Comparison of ENCODE assay signal across 24 cellular contexts in the genomic region with DNA sequence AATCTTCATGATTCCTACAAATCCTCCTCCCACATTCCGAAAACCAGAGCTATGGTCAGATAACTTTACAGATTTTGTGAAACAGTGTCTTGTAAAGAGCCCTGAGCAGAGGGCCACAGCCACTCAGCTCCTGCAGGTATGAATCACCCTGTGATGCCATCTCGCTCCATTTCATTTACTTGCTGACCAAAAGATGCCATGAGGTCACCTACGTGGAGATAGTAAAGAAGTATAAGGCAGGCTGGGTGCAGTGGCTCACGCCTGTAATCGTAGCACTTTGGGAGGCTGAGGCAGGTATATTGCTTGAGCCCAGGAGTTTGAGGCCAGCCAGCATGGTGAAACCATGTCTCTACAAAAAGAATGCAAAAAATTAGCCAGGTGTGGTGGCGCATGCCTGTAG. TPM values are rescaled to one million over a fixed set of nuclear protein-coding genes. Genes with fewer than 3 reads are reported as not detected.
A peak's percentile ranks its signal among the peaks of the same experiment; 100 is the strongest.
DNase-seq lines count a peak whose midpoint lies in the region; ATAC-seq lines count a peak whose summit lies in the region.
"Had no signal": no experiment of that assay in that cellular context is flagged by ENCODE, and none has a peak within 500 bp of the region (broad histone marks: within the 10 kb centered on the region; RNA-seq: fewer than 3 reads in every experiment).

No MANE protein-coding gene starts in this region.

- H3K4me1 ChIP-seq in CD4-positive, CD25-positive, alpha-beta regulatory T cell (ENCODE audit: control insufficient read depth, insufficient read depth, low read length, poor library complexity, severe bottlenecking), result peaks cover 38% of the 10 kb centered on the region
- peaks cover 32% of the 10 kb centered on the region for H3K4me1 ChIP-seq in CD8-positive, alpha-beta memory T cell (ENCODE audit: insufficient read depth, low read length)
- peaks cover 7 to 36% of the 10 kb centered on the region in 2 donors for H3K4me1 ChIP-seq in naive thymus-derived CD4-positive, alpha-beta T cell (ENCODE audit: control insufficient read depth in 2 of 2, insufficient read depth in 2 of 2, low read length in 2 of 2)
- H3K4me1 ChIP-seq: parathyroid adenoma, sigmoid colon had no signal

- intact Hi-C loops in naive thymus-derived CD4-positive, alpha-beta T cell (cut with micrococcal nuclease), result no loop called here

- peaks cover 0 to 2% (median 0%) of the 10 kb centered on the region in 7 donors for H3K9me3 Mint-ChIP-seq in CD4-positive, CD25-positive, alpha-beta regulatory T cell
- no peaks in the 10 kb centered on the region for H3K9me3 Mint-ChIP-seq in CD8-positive, alpha-beta memory T cell
- no peaks in the 10 kb centered on the region for H3K9me3 Mint-ChIP-seq in activated CD8-positive, alpha-beta T cell treated with anti-CD3 and anti-CD28 coated beads, Interleukin-2, amount 10 ng/mL, durations not matched to agents 7 days and 5 days (ENCODE audit: insufficient read depth)
- no peaks in the 10 kb centered on the region for H3K9me3 Mint-ChIP-seq in naive thymus-derived CD4-positive, alpha-beta T cell
- H3K9me3 Mint-ChIP-seq: T-helper 2 cell treated with Interferon-gamma antibody and Interleukin-4, amounts not matched to agents 5 μg/mL and 100 μg/mL, for 36 hours had no signal

- no peaks in the 10 kb centered on the region for H3K27me3 Mint-ChIP-seq in CD4-positive, CD25-positive, alpha-beta regulatory T cell
- no peaks in the 10 kb centered on the region for H3K27me3 Mint-ChIP-seq in CD8-positive, alpha-beta memory T cell
- no peaks in the 10 kb centered on the region for H3K27me3 Mint-ChIP-seq in activated CD8-positive, alpha-beta T cell treated with anti-CD3 and anti-CD28 coated beads, Interleukin-2, amount 10 ng/mL, durations not matched to agents 7 days and 5 days (ENCODE audit: low read depth)
- H3K27me3 Mint-ChIP-seq in naive thymus-derived CD4-positive, alpha-beta T cell, result no peaks in the 10 kb centered on the region
- H3K27me3 Mint-ChIP-seq: activated CD8-positive, alpha-beta memory T cell treated with anti-CD3 and anti-CD28 coated beads, Interleukin-2, amount 10 ng/mL, durations not matched to agents 7 days and 5 days had no signal

- H3K4me3 Mint-ChIP-seq in CD4-positive, CD25-positive, alpha-beta regulatory T cell, result no peak overlapping the region
- H3K4me3 Mint-ChIP-seq in CD8-positive, alpha-beta memory T cell, result no peak overlapping the region
- no peak overlapping the region for H3K4me3 Mint-ChIP-seq in activated CD8-positive, alpha-beta T cell treated with anti-CD3 and anti-CD28 coated beads, Interleukin-2, amount 10 ng/mL, durations not matched to agents 7 days and 5 days
- H3K4me3 Mint-ChIP-seq in naive thymus-derived CD4-positive, alpha-beta T cell, result no peak overlapping the region
- H3K4me3 Mint-ChIP-seq: activated CD8-positive, alpha-beta memory T cell treated with anti-CD3 and anti-CD28 coated beads, Interleukin-2, amount 10 ng/mL, durations not matched to agents 7 days and 5 days; T-helper 2 cell treated with Interferon-gamma antibody and Interleukin-4, amounts not matched to agents 5 μg/mL and 100 μg/mL, for 36 hours had no signal

- CTCF ChIA-PET in CD8-positive, alpha-beta memory T cell (lab: Charles Lee), result interaction anchor here (0.6 to 1.2 kb wide), 2 partner anchors 8 to 86 kb away, joined by 3 read pairs; no protein-coding TSS in a partner anchor
- CTCF ChIA-PET in activated CD8-positive, alpha-beta T cell treated with anti-CD3 and anti-CD28 coated beads, Interleukin-2, amount 10 ng/mL, durations not matched to agents 7 days and 5 days (lab: Charles Lee), result interaction anchor here (1.1 to 6.0 kb wide), 6 partner anchors 10 to 99 kb away, joined by 3 to 31 read pairs (median 8); no protein-coding TSS in a partner anchor
- CTCF ChIA-PET in naive thymus-derived CD4-positive, alpha-beta T cell (lab: Charles Lee), result interaction anchor here (1.0 to 1.9 kb wide), 2 partner anchors 16 to 99 kb away, joined by 3 to 5 read pairs; no protein-coding TSS in a partner anchor

- POLR2A ChIA-PET in CD8-positive, alpha-beta memory T cell (lab: Charles Lee), result interaction anchor here (0.9 kb wide), 1 partner anchor 10 kb away, joined by 4 read pairs; no protein-coding TSS in a partner anchor
- POLR2A ChIA-PET in activated CD8-positive, alpha-beta T cell treated with anti-CD3 and anti-CD28 coated beads, Interleukin-2, amount 10 ng/mL, durations not matched to agents 7 days and 5 days (lab: Charles Lee), result interaction anchor here (1.0 to 1.5 kb wide), 2 partner anchors 17 to 31 kb away, joined by 3 to 4 read pairs; no protein-coding TSS in a partner anchor
- POLR2A ChIA-PET in naive thymus-derived CD4-positive, alpha-beta T cell (lab: Charles Lee), result interaction anchor here (0.5 to 2.3 kb wide), 10 partner anchors 10 to 90 kb away, joined by 3 to 8 read pairs (median 5); no protein-coding TSS in a partner anchor

- H3K27ac ChIP-seq in CD4-positive, CD25-positive, alpha-beta regulatory T cell (ENCODE audit: insufficient read depth, low read length, poor library complexity, severe bottlenecking), result peak overlapping the region; percentile 30
- H3K27ac ChIP-seq in CD8-positive, alpha-beta memory T cell (ENCODE audit: low read depth, low read length), result no peak overlapping the region
- peak overlapping the region; percentile 3 for H3K27ac ChIP-seq in naive thymus-derived CD4-positive, alpha-beta T cell (ENCODE audit: low read depth, low read length)
- H3K27ac ChIP-seq: ascending aorta, esophagus squamous epithelium, gastroesophageal sphincter, parathyroid adenoma, sigmoid colon, SK-N-MC, thyroid gland had no signal

- peak overlapping the region; percentile 79 to 93 (median 91) for H3K27ac Mint-ChIP-seq in CD4-positive, CD25-positive, alpha-beta regulatory T cell
- peak overlapping the region; percentile 6 to 93 (median 50) for H3K27ac Mint-ChIP-seq in CD8-positive, alpha-beta memory T cell
- peak overlapping the region; percentile 50 for H3K27ac Mint-ChIP-seq in activated CD8-positive, alpha-beta T cell treated with anti-CD3 and anti-CD28 coated beads, Interleukin-2, amount 10 ng/mL, durations not matched to agents 7 days and 5 days
- H3K27ac Mint-ChIP-seq in naive thymus-derived CD4-positive, alpha-beta T cell, result peak overlapping the region in 8 of 9 donors; percentile 62 to 82 (median 76)
- H3K27ac Mint-ChIP-seq: activated CD8-positive, alpha-beta memory T cell treated with anti-CD3 and anti-CD28 coated beads, Interleukin-2, amount 10 ng/mL, durations not matched to agents 7 days and 5 days; T-helper 2 cell treated with Interferon-gamma antibody and Interleukin-4, amounts not matched to agents 5 μg/mL and 100 μg/mL, for 36 hours had no signal

- DNase-seq in CD4-positive, CD25-positive, alpha-beta regulatory T cell, result no peak
- DNase-seq in CD8-positive, alpha-beta memory T cell, result no peak
- no peak for DNase-seq in activated CD8-positive, alpha-beta T cell treated with anti-CD3 and anti-CD28 coated beads, Interleukin-2, amount 10 ng/mL, durations not matched to agents 7 days and 5 days
- no peak for DNase-seq in naive thymus-derived CD4-positive, alpha-beta T cell
- no peak for DNase-seq in cerebellar cortex (ENCODE audit: low spot score)
- DNase-seq: activated CD8-positive, alpha-beta memory T cell treated with anti-CD3 and anti-CD28 coated beads, Interleukin-2, amount 10 ng/mL, durations not matched to agents 7 days and 5 days; activated gamma-delta T cell; central memory CD4-positive, alpha-beta T cell; DMS79 treated with DMSO at 0.1 percent for 48 hours; esophagus squamous epithelium; HCEC 1CT; kidney glomerular epithelial cell; mammary epithelial cell; NCI-H2081 treated with DMSO at 0.1 percent for 48 hours; NCI-H510A treated with DMSO at 0.1 percent for 48 hours; sigmoid colon; thyroid gland had no signal

- H3K27me3 ChIP-seq in CD4-positive, CD25-positive, alpha-beta regulatory T cell (ENCODE audit: control insufficient read depth, insufficient read depth, low read length), result no peaks in the 10 kb centered on the region
- no peaks in the 10 kb centered on the region for H3K27me3 ChIP-seq in CD8-positive, alpha-beta memory T cell (ENCODE audit: insufficient read depth, low read length, poor library complexity, severe bottlenecking)
- H3K27me3 ChIP-seq in naive thymus-derived CD4-positive, alpha-beta T cell (ENCODE audit: control insufficient read depth in 2 of 2, insufficient read depth in 2 of 2, low read length in 2 of 2), result no peaks in the 10 kb centered on the region
- H3K27me3 ChIP-seq: ascending aorta, esophagus squamous epithelium, gastroesophageal sphincter, sigmoid colon, thyroid gland had no signal

- no peaks in the 10 kb centered on the region for H3K9me3 ChIP-seq in CD4-positive, CD25-positive, alpha-beta regulatory T cell (ENCODE audit: control insufficient read depth in 2 of 2, low read length in 2 of 2)
- H3K9me3 ChIP-seq in CD8-positive, alpha-beta memory T cell (ENCODE audit: low read length), result no peaks in the 10 kb centered on the region
- H3K9me3 ChIP-seq in naive thymus-derived CD4-positive, alpha-beta T cell (ENCODE audit: control insufficient read depth in 2 of 3, low read length in 3 of 3), result no peaks in the 10 kb centered on the region
- H3K9me3 ChIP-seq: ascending aorta, esophagus squamous epithelium, gastroesophageal sphincter, sigmoid colon, thyroid gland had no signal

- peaks cover 64% of the 10 kb centered on the region for H3K36me3 Mint-ChIP-seq in CD4-positive, CD25-positive, alpha-beta regulatory T cell
- H3K36me3 Mint-ChIP-seq in CD8-positive, alpha-beta memory T cell, result peaks cover 5 to 84% (median 41%) of the 10 kb centered on the region in 3 donors
- H3K36me3 Mint-ChIP-seq in activated CD8-positive, alpha-beta T cell treated with anti-CD3 and anti-CD28 coated beads, Interleukin-2, amount 10 ng/mL, durations not matched to agents 7 days and 5 days (ENCODE audit: low read depth), result peaks cover 71% of the 10 kb centered on the region
- H3K36me3 Mint-ChIP-seq in naive thymus-derived CD4-positive, alpha-beta T cell, result peaks cover 22 to 71% (median 50%) of the 10 kb centered on the region in 5 donors

- peaks cover 81% of the 10 kb centered on the region for H3K36me3 ChIP-seq in CD4-positive, CD25-positive, alpha-beta regulatory T cell (ENCODE audit: control insufficient read depth, insufficient read depth, low read length)
- H3K36me3 ChIP-seq in CD8-positive, alpha-beta memory T cell (ENCODE audit: insufficient read depth, low read length), result peaks cover 66% of the 10 kb centered on the region
- H3K36me3 ChIP-seq in naive thymus-derived CD4-positive, alpha-beta T cell (ENCODE audit: control insufficient read depth in 2 of 3, insufficient read depth in 3 of 3, low read length in 3 of 3), result peaks cover 44 to 75% (median 63%) of the 10 kb centered on the region in 3 experiments

- H3K4me1 Mint-ChIP-seq in CD4-positive, CD25-positive, alpha-beta regulatory T cell, result peaks cover 42 to 81% (median 60%) of the 10 kb centered on the region in 4 donors
- peaks cover 64 to 85% (median 83%) of the 10 kb centered on the region in 3 donors for H3K4me1 Mint-ChIP-seq in CD8-positive, alpha-beta memory T cell
- H3K4me1 Mint-ChIP-seq in activated CD8-positive, alpha-beta T cell treated with anti-CD3 and anti-CD28 coated beads, Interleukin-2, amount 10 ng/mL, durations not matched to agents 7 days and 5 days (ENCODE audit: low read depth), result peaks cover 31% of the 10 kb centered on the region
- peaks cover 43 to 91% (median 78%) of the 10 kb centered on the region in 7 donors for H3K4me1 Mint-ChIP-seq in naive thymus-derived CD4-positive, alpha-beta T cell

- no peak for ATAC-seq in CD4-positive, CD25-positive, alpha-beta regulatory T cell (ENCODE audit: low read depth in 2 of 2)
- no peak for ATAC-seq in activated CD8-positive, alpha-beta T cell treated with anti-CD3 and anti-CD28 coated beads, Interleukin-2, amount 10 ng/mL, durations not matched to agents 7 days and 5 days
- ATAC-seq in naive thymus-derived CD4-positive, alpha-beta T cell, result no peak
- no peak for ATAC-seq in HG03460 (IDR thresholded peaks at IDR 0.05; ENCODE audit: unreplicated experiment)
- ATAC-seq in HG02981 (IDR thresholded peaks at IDR 0.05; ENCODE audit: unreplicated experiment), result no peak
- ATAC-seq: activated CD8-positive, alpha-beta memory T cell treated with anti-CD3 and anti-CD28 coated beads, Interleukin-2, amount 10 ng/mL, durations not matched to agents 7 days and 5 days; gastroesophageal sphincter had no signal

- no peak overlapping the region for H3K4me3 ChIP-seq in CD4-positive, CD25-positive, alpha-beta regulatory T cell (ENCODE audit: low read depth, low read length)
- no peak overlapping the region for H3K4me3 ChIP-seq in CD8-positive, alpha-beta memory T cell (ENCODE audit: low read length)
- no peak overlapping the region for H3K4me3 ChIP-seq in naive thymus-derived CD4-positive, alpha-beta T cell (ENCODE audit: low read length)
- H3K4me3 ChIP-seq: ascending aorta, esophagus squamous epithelium, gastroesophageal sphincter, sigmoid colon, SK-N-MC, thyroid gland had no signal

RNA-seq across cellular contexts. Expression of gene STK4, which starts 30.9 kb away (rescaled TPM):
- total RNA-seq in CD4-positive, CD25-positive, alpha-beta regulatory T cell, result 375 TPM
- polyA plus RNA-seq in CD4-positive, CD25-positive, alpha-beta regulatory T cell, result 100 to 1,000 TPM; 211 to 254 (median 227) TPM
- total RNA-seq in CD8-positive, alpha-beta memory T cell, result 100 to 1,000 TPM; 200 to 210 TPM
- polyA plus RNA-seq in CD8-positive, alpha-beta memory T cell, result 192 TPM
- total RNA-seq in activated CD8-positive, alpha-beta T cell treated with anti-CD3 and anti-CD28 coated beads, Interleukin-2, amount 10 ng/mL, durations not matched to agents 7 days and 5 days, result 100 to 1,000 TPM; 159 to 164 TPM
- 100 to 1,000 TPM; 207 to 383 (median 267) TPM for total RNA-seq in naive thymus-derived CD4-positive, alpha-beta T cell
- polyA plus RNA-seq in naive thymus-derived CD4-positive, alpha-beta T cell, result 100 to 1,000 TPM; 175 to 241 TPM

RNA-seq across cellular contexts. Expression of gene TOMM34, which starts 37.0 kb away (rescaled TPM):
- total RNA-seq in CD4-positive, CD25-positive, alpha-beta regulatory T cell, result 10.7 TPM
- polyA plus RNA-seq in CD4-positive, CD25-positive, alpha-beta regulatory T cell, result 10 to 100 TPM; 13.8 to 24.2 (median 23.0) TPM
- 10 to 100 TPM; 75.4 to 76.8 TPM for total RNA-seq in CD8-positive, alpha-beta memory T cell
- 21.0 TPM for polyA plus RNA-seq in CD8-positive, alpha-beta memory T cell
- 10 to 100 TPM; 20.2 to 20.3 TPM for total RNA-seq in activated CD8-positive, alpha-beta T cell treated with anti-CD3 and anti-CD28 coated beads, Interleukin-2, amount 10 ng/mL, durations not matched to agents 7 days and 5 days
- total RNA-seq in naive thymus-derived CD4-positive, alpha-beta T cell, result 10 to 100 TPM in 1 of 5 experiments, 1 to 10 TPM in 4; 7.0 to 22.5 (median 8.6) TPM
- 10 to 100 TPM; 15.1 to 30.2 TPM for polyA plus RNA-seq in naive thymus-derived CD4-positive, alpha-beta T cell
